Comparison of ENCODE assay signal across 7 cellular contexts in genomic region chr1:24390924-24391782, GRCh38. TPM values are rescaled to one million over a fixed set of nuclear protein-coding genes. Genes with fewer than 3 reads are reported as not detected.
DNase-seq lines count a peak whose midpoint lies in the region; ATAC-seq, FAIRE-seq and TF ChIP-seq lines count a peak whose summit lies in the region.

No MANE protein-coding gene starts in this region.

- H3K56ac ChIP-seq in IMR-90 (ENCODE audit: extremely low read depth, insufficient read depth, low read length) = no peak overlapping the region

- POLR2A ChIA-PET in IMR-90 (lab: Charles Lee; ENCODE audit: unreplicated experiment) = no interaction called here
- POLR2A ChIA-PET in naive thymus-derived CD4-positive, alpha-beta T cell (lab: Charles Lee) = interaction anchor here (0.7 to 2.1 kb wide), 5 partner anchors 23 to 251 kb away, joined by 3 to 9 read pairs (median 4); partner anchors contain the start of genes NIPAL3 and STPG1

- dilution Hi-C loops in IMR-90 (cut with HindIII; ENCODE audit: low sequenced_read_pairs, unreplicated experiment) = no loop called here

- H2AK9ac ChIP-seq in IMR-90 (replicated peaks; ENCODE audit: low read depth, low read length, poor library complexity) = peak overlapping the region; percentile 22

- TF ChIP-seq POLR2A in GM12891 (IDR thresholded peaks at IDR 0.05; ENCODE audit: low read depth, low read length) (no peak), IMR-90 (IDR thresholded peaks at IDR 0.05; ENCODE audit: low read depth, low read length) (peak; percentile 58; the same call in 1 of the 2 replicates), esophagus squamous epithelium (IDR thresholded peaks at IDR 0.05) (no peak)

- no peaks in the 10 kb centered on the region for H3K9me3 ChIP-seq in IMR-90 (ENCODE audit: control insufficient read depth, insufficient read depth, low read length)
- H3K9me3 ChIP-seq in esophagus squamous epithelium = no peaks in the 10 kb centered on the region
- H3K9me3 ChIP-seq in naive thymus-derived CD4-positive, alpha-beta T cell (ENCODE audit: control insufficient read depth in 2 of 3, low read length in 3 of 3) = no peaks in the 10 kb centered on the region
- H3K9me3 ChIP-seq in stomach smooth muscle (ENCODE audit: control insufficient read depth in 2 of 2, low read length in 2 of 2) = no peaks in the 10 kb centered on the region

- ATAC-seq in IMR-90 (ENCODE audit: low read depth) = peak; percentile 89
- ATAC-seq in naive thymus-derived CD4-positive, alpha-beta T cell = peak; percentile 91

- intact Hi-C loops in IMR-90 (cut with micrococcal nuclease) = loop anchor here (1.0 to 10.0 kb wide), 5 partner anchors 189 to 320 kb away; no protein-coding TSS in a partner anchor
- intact Hi-C loops in activated T-helper 1 cell treated with anti-CD3 and anti-CD28 coated beads, Interleukin-12 subunit alpha, Interleukin-12 subunit beta, Interleukin-2, Interleukin-4 antibody, amounts not matched to agents 30 ng/mL and 10 ng/mL and 1 ng/mL, durations not matched to agents 14 hours and 24 hours and 36 hours (cut with micrococcal nuclease) = loop anchor here (1.0 kb wide), 1 partner anchor 192 kb away; no protein-coding TSS in a partner anchor
- intact Hi-C loops in esophagus squamous epithelium (cut with DNase I) = loop anchor here (2.0 kb wide), 1 partner anchor 188 kb away; no protein-coding TSS in a partner anchor
- intact Hi-C loops in naive thymus-derived CD4-positive, alpha-beta T cell (cut with micrococcal nuclease) = loop anchor here (1.0 to 10.0 kb wide), 9 partner anchors 24 to 524 kb away; partner anchors contain the start of genes FUCA1 (in 1 of the 2) and NIPAL3 (in 1 of the 2)

- H2BK20ac ChIP-seq in IMR-90 (ENCODE audit: low read depth, low read length) = no peak overlapping the region

- 0% methylated on average over 2 of the region's 12 CpGs; no CpG with 5 or more reads in 1 of the 2 experiments for WGBS in IMR-90 (ENCODE audit: extremely low coverage in 2 of 2, insufficient read length in 1 of 2), 2 experiments
- WGBS in esophagus squamous epithelium, 2 donors = 5 to 6% methylated on average over 10 to 12 of the region's 12 CpGs

- TF ChIP-seq RAD21 in IMR-90 (IDR thresholded peaks at IDR 0.05; ENCODE audit: low read length) = peak; percentile 99

- peak overlapping the region; percentile 80 for H3K4me3 Mint-ChIP-seq in activated T-helper 1 cell treated with anti-CD3 and anti-CD28 coated beads, Interleukin-12 subunit alpha, Interleukin-12 subunit beta, Interleukin-2, Interleukin-4 antibody, amounts not matched to agents 30 ng/mL and 10 ng/mL and 1 ng/mL, durations not matched to agents 14 hours and 24 hours and 36 hours
- H3K4me3 Mint-ChIP-seq in naive thymus-derived CD4-positive, alpha-beta T cell = peak overlapping the region; percentile 61 to 87 (median 74)

- no peak overlapping the region for H2BK5ac ChIP-seq in IMR-90 (ENCODE audit: low read depth, low read length, poor library complexity, severe bottlenecking)

- H3K23ac ChIP-seq in IMR-90 (ENCODE audit: low read depth, low read length) = no peak overlapping the region

- CTCF ChIA-PET in IMR-90 (lab: Yijun Ruan, JAX) = interaction anchor here (0.6 to 5.2 kb wide), 24 partner anchors 8 to 344 kb away, joined by 3 to 170 read pairs (median 4); partner anchors contain the start of gene STPG1
- CTCF ChIA-PET in naive thymus-derived CD4-positive, alpha-beta T cell (lab: Charles Lee) = interaction anchor here (0.6 to 7.8 kb wide), 44 partner anchors 9 to 582 kb away, joined by 3 to 253 read pairs (median 4); partner anchors contain the start of genes GRHL3, NIPAL3 and STPG1

- peaks cover 39% of the 10 kb centered on the region for H3K4me1 Mint-ChIP-seq in activated T-helper 1 cell treated with anti-CD3 and anti-CD28 coated beads, Interleukin-12 subunit alpha, Interleukin-12 subunit beta, Interleukin-2, Interleukin-4 antibody, amounts not matched to agents 30 ng/mL and 10 ng/mL and 1 ng/mL, durations not matched to agents 14 hours and 24 hours and 36 hours (ENCODE audit: low read depth)
- H3K4me1 Mint-ChIP-seq in naive thymus-derived CD4-positive, alpha-beta T cell = peaks cover 26 to 45% (median 40%) of the 10 kb centered on the region in 7 donors

- H4K5ac ChIP-seq in IMR-90 (ENCODE audit: low read depth, low read length) = no peak overlapping the region

- H4K8ac ChIP-seq in IMR-90 (ENCODE audit: low read depth in 2 of 2, low read length in 2 of 2) = peak overlapping the region in 1 of 2 experiments; percentile 27; a peak in 1 of 4 replicates

- no peak overlapping the region for H2BK120ac ChIP-seq in IMR-90 (ENCODE audit: low read depth, low read length)

- no peaks in the 10 kb centered on the region for H3K9me3 Mint-ChIP-seq in activated T-helper 1 cell treated with anti-CD3 and anti-CD28 coated beads, Interleukin-12 subunit alpha, Interleukin-12 subunit beta, Interleukin-2, Interleukin-4 antibody, amounts not matched to agents 30 ng/mL and 10 ng/mL and 1 ng/mL, durations not matched to agents 14 hours and 24 hours and 36 hours
- peaks cover 0 to 2% (median 0%) of the 10 kb centered on the region in 11 donors for H3K9me3 Mint-ChIP-seq in naive thymus-derived CD4-positive, alpha-beta T cell

- TF ChIP-seq CTCF in IMR-90 (conservative IDR thresholded peaks at IDR 0.05; ENCODE audit: low read depth, low read length) (peak; percentile 98), esophagus squamous epithelium (IDR thresholded peaks at IDR 0.05) (peak; percentile 90 to 99 (median 96))

- no peaks in the 10 kb centered on the region for H3K27me3 ChIP-seq in IMR-90 (ENCODE audit: control insufficient read depth, insufficient read depth, low read length)
- no peaks in the 10 kb centered on the region for H3K27me3 ChIP-seq in esophagus squamous epithelium
- no peaks in the 10 kb centered on the region for H3K27me3 ChIP-seq in naive thymus-derived CD4-positive, alpha-beta T cell (ENCODE audit: control insufficient read depth in 2 of 2, insufficient read depth in 2 of 2, low read length in 2 of 2)
- no peaks in the 10 kb centered on the region for H3K27me3 ChIP-seq in stomach smooth muscle (ENCODE audit: control insufficient read depth in 1 of 2, insufficient read depth in 2 of 2, low read length in 2 of 2)

- 0 out of 2 replicates have a peak, but pooled peaks cover 3% of the 10 kb centered on the region for H3K9me1 ChIP-seq in IMR-90 (ENCODE audit: insufficient read depth, low read length)

- H3K4me2 ChIP-seq in IMR-90 (ENCODE audit: low read depth, low read length) = peak overlapping the region; percentile 64; the same call in 1 of the 2 replicates

- peaks cover 6% of the 10 kb centered on the region for H3K4me1 ChIP-seq in IMR-90 (ENCODE audit: control insufficient read depth, insufficient read depth, low read length)
- H3K4me1 ChIP-seq in esophagus squamous epithelium = peaks cover 4 to 79% (median 25%) of the 10 kb centered on the region in 3 donors
- H3K4me1 ChIP-seq in naive thymus-derived CD4-positive, alpha-beta T cell (ENCODE audit: control insufficient read depth in 2 of 2, insufficient read depth in 2 of 2, low read length in 2 of 2) = peaks cover 12 to 29% of the 10 kb centered on the region in 2 donors
- peaks cover 9% of the 10 kb centered on the region for H3K4me1 ChIP-seq in stomach smooth muscle (ENCODE audit: control insufficient read depth, insufficient read depth, low read length)

- in situ Hi-C loops in IMR-90 (cut with MboI; ENCODE audit: low sequenced_read_pairs) = loop anchor here (5.0 to 10.0 kb wide), 2 partner anchors 189 to 244 kb away; no protein-coding TSS in a partner anchor

- peaks cover 4% of the 10 kb centered on the region for H3K27me3 Mint-ChIP-seq in activated T-helper 1 cell treated with anti-CD3 and anti-CD28 coated beads, Interleukin-12 subunit alpha, Interleukin-12 subunit beta, Interleukin-2, Interleukin-4 antibody, amounts not matched to agents 30 ng/mL and 10 ng/mL and 1 ng/mL, durations not matched to agents 14 hours and 24 hours and 36 hours (ENCODE audit: insufficient read depth)
- no peaks in the 10 kb centered on the region for H3K27me3 Mint-ChIP-seq in naive thymus-derived CD4-positive, alpha-beta T cell

- no peak overlapping the region for H2AK5ac ChIP-seq in IMR-90 (ENCODE audit: low read depth, low read length)

- DNase-seq in GM12891 (ENCODE audit: insufficient read length, low spot score) (no peak), IMR-90 (peak; percentile 86), RCC 7860 (ENCODE audit: low spot score) (peak; percentile 60), esophagus squamous epithelium (lab: John Stamatoyannopoulos, UW) (no peak)
- DNase-seq in activated T-helper 1 cell treated with anti-CD3 and anti-CD28 coated beads, Interleukin-12 subunit alpha, Interleukin-12 subunit beta, Interleukin-2, Interleukin-4 antibody, amounts not matched to agents 30 ng/mL and 10 ng/mL and 1 ng/mL, durations not matched to agents 14 hours and 24 hours and 36 hours (ENCODE audit: low spot score) = peak; percentile 58
- peak; percentile 37 to 70 (median 63) for DNase-seq in naive thymus-derived CD4-positive, alpha-beta T cell

- no peak overlapping the region for H3K4me3 ChIP-seq in IMR-90 (ENCODE audit: insufficient read depth, low read depth, low read length)
- peak overlapping the region in 3 of 4 donors; percentile 16 to 32 (median 21) for H3K4me3 ChIP-seq in esophagus squamous epithelium
- peak overlapping the region; percentile 35 for H3K4me3 ChIP-seq in naive thymus-derived CD4-positive, alpha-beta T cell (ENCODE audit: low read length)
- H3K4me3 ChIP-seq in stomach smooth muscle (ENCODE audit: low read length in 2 of 2) = no peak overlapping the region

- FAIRE-seq in GM12891 (lab: Jason Lieb, UNC) = peak; percentile 80
- FAIRE-seq in RCC 7860 (lab: Jason Lieb, UNC) = peak; percentile 42

- no peak overlapping the region for H4K91ac ChIP-seq in IMR-90 (ENCODE audit: insufficient read depth, low read depth, low read length)

- BruUV-seq in IMR-90 (replicated peaks; lab: Mats Ljungman, UMichigan) = no TSS peak

- H3K27ac Mint-ChIP-seq in activated T-helper 1 cell treated with anti-CD3 and anti-CD28 coated beads, Interleukin-12 subunit alpha, Interleukin-12 subunit beta, Interleukin-2, Interleukin-4 antibody, amounts not matched to agents 30 ng/mL and 10 ng/mL and 1 ng/mL, durations not matched to agents 14 hours and 24 hours and 36 hours = peak overlapping the region; percentile 79
- peak overlapping the region; percentile 76 to 97 (median 94) for H3K27ac Mint-ChIP-seq in naive thymus-derived CD4-positive, alpha-beta T cell

- H3K36me3 ChIP-seq in IMR-90 (ENCODE audit: control insufficient read depth, insufficient read depth, low read length) = no peaks in the 10 kb centered on the region
- peaks cover 0 to 7% (median 0%) of the 10 kb centered on the region in 3 donors for H3K36me3 ChIP-seq in esophagus squamous epithelium
- no peaks in the 10 kb centered on the region for H3K36me3 ChIP-seq in naive thymus-derived CD4-positive, alpha-beta T cell (ENCODE audit: control insufficient read depth in 2 of 3, insufficient read depth in 3 of 3, low read length in 3 of 3)
- H3K36me3 ChIP-seq in stomach smooth muscle (ENCODE audit: control insufficient read depth in 2 of 2, insufficient read depth in 2 of 2, low read length in 2 of 2) = peaks cover 0 to 8% of the 10 kb centered on the region in 2 donors

- peaks cover 0 to 22% of the 10 kb centered on the region in 2 experiments; a peak in 1 of 4 replicates for H3K79me1 ChIP-seq in IMR-90 (ENCODE audit: low read depth in 1 of 2, low read length in 2 of 2)

- H3K14ac ChIP-seq in IMR-90 (replicated peaks; ENCODE audit: low read depth, low read length) = 0 out of 2 replicates have a peak overlapping the region, but pooled peaks have one; percentile 1

- no peak overlapping the region for H3K18ac ChIP-seq in IMR-90 (ENCODE audit: low read depth, low read length)

- peaks cover 3% of the 10 kb centered on the region for H3K36me3 Mint-ChIP-seq in activated T-helper 1 cell treated with anti-CD3 and anti-CD28 coated beads, Interleukin-12 subunit alpha, Interleukin-12 subunit beta, Interleukin-2, Interleukin-4 antibody, amounts not matched to agents 30 ng/mL and 10 ng/mL and 1 ng/mL, durations not matched to agents 14 hours and 24 hours and 36 hours (ENCODE audit: low read depth)
- peaks cover 0 to 30% (median 0%) of the 10 kb centered on the region in 5 donors for H3K36me3 Mint-ChIP-seq in naive thymus-derived CD4-positive, alpha-beta T cell

- no peaks in the 10 kb centered on the region for H4K20me1 ChIP-seq in IMR-90 (ENCODE audit: insufficient read depth, low read length)

- H3K27ac ChIP-seq in IMR-90 (ENCODE audit: insufficient read depth, low read length) (no peak overlapping the region), esophagus squamous epithelium (peak overlapping the region; percentile 71 to 91 (median 90)), stomach smooth muscle (ENCODE audit: low read length) (peak overlapping the region; percentile 85)
- peak overlapping the region; percentile 60 for H3K27ac ChIP-seq in naive thymus-derived CD4-positive, alpha-beta T cell (ENCODE audit: low read depth, low read length)

- peak overlapping the region; percentile 4 for H2AFZ ChIP-seq in IMR-90 (replicated peaks; ENCODE audit: low read length, poor library complexity)

- H3K9ac ChIP-seq in IMR-90 (ENCODE audit: low read depth, low read length) (no peak overlapping the region), stomach smooth muscle (ENCODE audit: low read length in 2 of 2) (peak overlapping the region; percentile 39 to 52)

- H2BK15ac ChIP-seq in IMR-90 (ENCODE audit: low read depth, low read length) = no peak overlapping the region

- no peak overlapping the region for H3K4ac ChIP-seq in IMR-90 (ENCODE audit: low read depth, low read length)

RNA-seq across cellular contexts. Expression of gene STPG1, which starts 22.4 kb away (rescaled TPM):
- 2.3 TPM for polyA plus RNA-seq in GM12891 (2012; ENCODE audit: low read depth, missing spikeins)
- total RNA-seq in IMR-90 (2012; rRNA removed) (3.0 and 3.6 TPM in 2 replicates), esophagus squamous epithelium (1 to 10 TPM; 2.6 to 6.9 (median 5.6) TPM)
- 6.5 and 7.5 TPM in 2 replicates for polyA plus RNA-seq in IMR-90 (2012; rRNA removed)
- polyA plus RNA-seq in IMR-90 (2012; cell fraction: cytosol; rRNA removed) = 4.3 and 4.5 TPM in 2 replicates
- polyA plus RNA-seq in IMR-90 (2012; cell fraction: nucleus; rRNA removed; ENCODE audit: low replicate concordance) = 4.0 and 5.8 TPM in 2 replicates
- total RNA-seq in activated T-helper 1 cell treated with anti-CD3 and anti-CD28 coated beads, Interleukin-12 subunit alpha, Interleukin-12 subunit beta, Interleukin-2, Interleukin-4 antibody, amounts not matched to agents 30 ng/mL and 10 ng/mL and 1 ng/mL, durations not matched to agents 14 hours and 24 hours and 36 hours = 4.1 and 5.1 TPM in 2 replicates
- total RNA-seq in naive thymus-derived CD4-positive, alpha-beta T cell = 1 to 10 TPM; 3.1 to 6.4 (median 5.3) TPM
- polyA plus RNA-seq in naive thymus-derived CD4-positive, alpha-beta T cell = 10 to 100 TPM in 1 of 2 donors, 1 to 10 TPM in 1; 5.3 to 10.1 TPM

RNA-seq across cellular contexts. Expression of gene NIPAL3, which starts 24.4 kb away (rescaled TPM):
- 7.1 TPM for polyA plus RNA-seq in GM12891 (2012; ENCODE audit: low read depth, missing spikeins)
- total RNA-seq in IMR-90 (2012; rRNA removed) = 95.3 and 123 TPM in 2 replicates
- polyA plus RNA-seq in IMR-90 (2012; rRNA removed) = 49.0 and 55.0 TPM in 2 replicates
- polyA plus RNA-seq in IMR-90 (2012; cell fraction: cytosol; rRNA removed) = 56.5 and 99.1 TPM in 2 replicates
- polyA plus RNA-seq in IMR-90 (2012; cell fraction: nucleus; rRNA removed; ENCODE audit: low replicate concordance) = 25.9 and 38.1 TPM in 2 replicates
- total RNA-seq in activated T-helper 1 cell treated with anti-CD3 and anti-CD28 coated beads, Interleukin-12 subunit alpha, Interleukin-12 subunit beta, Interleukin-2, Interleukin-4 antibody, amounts not matched to agents 30 ng/mL and 10 ng/mL and 1 ng/mL, durations not matched to agents 14 hours and 24 hours and 36 hours = 22.7 and 23.5 TPM in 2 replicates
- 10 to 100 TPM; 25.0 to 36.5 (median 31.3) TPM for total RNA-seq in esophagus squamous epithelium
- 10 to 100 TPM; 35.5 to 65.0 (median 54.5) TPM for total RNA-seq in naive thymus-derived CD4-positive, alpha-beta T cell
- polyA plus RNA-seq in naive thymus-derived CD4-positive, alpha-beta T cell = 100 to 1,000 TPM in 1 of 2 donors, 10 to 100 TPM in 1; 84.1 to 127 TPM

Comparison
In these comparisons a context has a peak if more than half of its experiments do, and no peak if none do; other contexts are left out.
1. DNase-seq: peak in IMR-90 (single experiment), RCC 7860 (single experiment), activated T-helper 1 cell treated with anti-CD3 and anti-CD28 coated beads, Interleukin-12 subunit alpha, Interleukin-12 subunit beta, Interleukin-2, Interleukin-4 antibody, amounts not matched to agents 30 ng/mL and 10 ng/mL and 1 ng/mL, durations not matched to agents 14 hours and 24 hours and 36 hours (single experiment) and naive thymus-derived CD4-positive, alpha-beta T cell (9 of 9); none in GM12891 (single experiment) and esophagus squamous epithelium (single experiment).
2. H3K4me3 ChIP-seq: peak in esophagus squamous epithelium (3 of 4) and naive thymus-derived CD4-positive, alpha-beta T cell (single experiment); none in IMR-90 (single experiment) and stomach smooth muscle (0 of 2).